In genomic region chr11:45305874-45306623, GRCh38 we compare ENCODE assay signal across 32 cellular contexts. TPM values are rescaled to one million over a fixed set of nuclear protein-coding genes. Genes with fewer than 3 reads are reported as not detected.
"Had no signal": no experiment of that assay in that cellular context is flagged by ENCODE, and none has a peak within 500 bp of the region (broad histone marks: within the 10 kb centered on the region; RNA-seq: fewer than 3 reads in every experiment).

No MANE protein-coding gene starts in this region.

- ATAC-seq: activated CD4-positive, alpha-beta T cell treated with anti-CD3 and anti-CD28 coated beads for 36 hours; activated naive CD8-positive, alpha-beta T cell treated with anti-CD3 and anti-CD28 coated beads, Interleukin-2, amount 50 U/mL, for 24 hours; esophagus mucosa; foreskin keratinocyte; heart right ventricle; sciatic nerve; stimulated activated memory B cell treated with anti-CD40 and anti-IgM and Interleukin-4, amounts not matched to agents 10 μg/mL and 1 μg/mL and 100 μg/mL, for 72 hours; stimulated activated naive CD8-positive, alpha-beta T cell treated with anti-CD3 and anti-CD28 coated beads, Interleukin-15, amount 100 ng/mL, for 72 hours had no signal

- H3K4me3 ChIP-seq: heart right ventricle, left ventricle myocardium inferior, ovary, skin epidermis, upper lobe of left lung, vagina had no signal

- H3K27ac Mint-ChIP-seq: activated CD4-positive, alpha-beta T cell treated with anti-CD3 and anti-CD28 coated beads for 36 hours; activated naive CD4-positive, alpha-beta T cell treated with anti-CD3 and anti-CD28 coated beads, Interleukin-2, amount 50 U/mL, for 24 hours; activated naive CD8-positive, alpha-beta T cell treated with anti-CD3 and anti-CD28 coated beads, Interleukin-2, amount 50 U/mL, for 24 hours; activated T-helper 2 cell treated with anti-CD3 and anti-CD28 coated beads, Interferon-gamma antibody, Interleukin-2, Interleukin-4, amounts not matched to agents 10 μg/mL and 5 μg/mL and 100 μg/mL, durations not matched to agents 14 hours and 24 hours and 36 hours; dendritic cell treated with granulocyte-macrophage colony-stimulating factor and Interleukin-4, amounts not matched to agents 40 ng/mL and 50 ng/mL, for 4 days; endodermal cell; nephron; progenitor cell of endocrine pancreas; stimulated activated memory B cell treated with anti-CD40 and anti-IgM and Interleukin-4, amounts not matched to agents 10 μg/mL and 1 μg/mL and 100 μg/mL, for 72 hours; stimulated activated naive CD8-positive, alpha-beta T cell treated with anti-CD3 and anti-CD28 coated beads, Interleukin-15, amount 100 ng/mL, for 72 hours; T-helper 2 cell treated with Interferon-gamma antibody and Interleukin-4, amounts not matched to agents 5 μg/mL and 100 μg/mL, for 36 hours had no signal

- H3K27me3 ChIP-seq: ovary, upper lobe of left lung, vagina had no signal

- H3K36me3 ChIP-seq: heart right ventricle, left ventricle myocardium inferior, neutrophil, ovary, upper lobe of left lung, vagina had no signal

- H3K27me3 Mint-ChIP-seq: activated naive CD4-positive, alpha-beta T cell treated with anti-CD3 and anti-CD28 coated beads, Interleukin-2, amount 50 U/mL, for 24 hours; activated naive CD8-positive, alpha-beta T cell treated with anti-CD3 and anti-CD28 coated beads, Interleukin-2, amount 50 U/mL, for 24 hours; stimulated activated naive CD8-positive, alpha-beta T cell treated with anti-CD3 and anti-CD28 coated beads, Interleukin-15, amount 100 ng/mL, for 72 hours had no signal

- H3K4me1 Mint-ChIP-seq: activated CD4-positive, alpha-beta T cell treated with anti-CD3 and anti-CD28 coated beads for 36 hours; activated naive CD4-positive, alpha-beta T cell treated with anti-CD3 and anti-CD28 coated beads, Interleukin-2, amount 50 U/mL, for 24 hours; activated naive CD8-positive, alpha-beta T cell treated with anti-CD3 and anti-CD28 coated beads, Interleukin-2, amount 50 U/mL, for 24 hours; endodermal cell; nephron had no signal

- H3K9me3 Mint-ChIP-seq: activated naive CD4-positive, alpha-beta T cell treated with anti-CD3 and anti-CD28 coated beads, Interleukin-2, amount 50 U/mL, for 24 hours; activated naive CD8-positive, alpha-beta T cell treated with anti-CD3 and anti-CD28 coated beads, Interleukin-2, amount 50 U/mL, for 24 hours; activated T-helper 2 cell treated with anti-CD3 and anti-CD28 coated beads, Interferon-gamma antibody, Interleukin-2, Interleukin-4, amounts not matched to agents 10 μg/mL and 5 μg/mL and 100 μg/mL, durations not matched to agents 14 hours and 24 hours and 36 hours; dendritic cell treated with granulocyte-macrophage colony-stimulating factor and Interleukin-4, amounts not matched to agents 40 ng/mL and 50 ng/mL, for 4 days; endodermal cell; nephron; stimulated activated naive CD8-positive, alpha-beta T cell treated with anti-CD3 and anti-CD28 coated beads, Interleukin-15, amount 100 ng/mL, for 72 hours; T-helper 2 cell treated with Interferon-gamma antibody and Interleukin-4, amounts not matched to agents 5 μg/mL and 100 μg/mL, for 36 hours had no signal

- H3K27ac ChIP-seq: foreskin keratinocyte, heart right ventricle, left ventricle myocardium inferior, neutrophil, ovary, skin epidermis, vagina had no signal

- H3K4me1 ChIP-seq: foreskin keratinocyte, heart right ventricle, left ventricle myocardium inferior, vagina had no signal

- DNase-seq: activated CD4-positive, alpha-beta T cell treated with anti-CD3 and anti-CD28 coated beads for 36 hours; activated CD4-positive, alpha-beta T cell treated with anti-CD3 and anti-CD28 coated beads, Interleukin-2, amount 50 U/mL, for 48 hours; activated CD4-positive, CD25-positive, alpha-beta regulatory T cell; activated naive CD8-positive, alpha-beta T cell treated with anti-CD3 and anti-CD28 coated beads, Interleukin-2, amount 50 U/mL, for 24 hours; activated T-cell treated with anti-CD3 and anti-CD28 coated beads, Interleukin-2, amount 50 U/mL, for 48 hours; amygdala; central memory CD4-positive, alpha-beta T cell; endodermal cell; foreskin keratinocyte; heart right ventricle; left ventricle myocardium inferior; ovary; stimulated activated CD4-positive, alpha-beta T cell treated with anti-CD3 and anti-CD28 coated beads, Interleukin-4, amount 100 ng/mL, for 4 hours; stimulated activated CD8-positive, alpha-beta memory T cell treated with anti-CD3 and anti-CD28 coated beads, Interleukin-4, amount 100 ng/mL, for 48 hours; stimulated activated naive CD8-positive, alpha-beta T cell treated with anti-CD3 and anti-CD28 coated beads, Interleukin-15, amount 100 ng/mL, for 72 hours; substantia nigra; T-helper 1 cell; upper lobe of left lung had no signal

- H3K9me3 ChIP-seq: heart right ventricle, left ventricle myocardium inferior, neutrophil, ovary, upper lobe of left lung, vagina had no signal

- H3K36me3 Mint-ChIP-seq: activated naive CD4-positive, alpha-beta T cell treated with anti-CD3 and anti-CD28 coated beads, Interleukin-2, amount 50 U/mL, for 24 hours had no signal

- H3K4me3 Mint-ChIP-seq: activated CD4-positive, alpha-beta T cell treated with anti-CD3 and anti-CD28 coated beads for 36 hours; activated naive CD4-positive, alpha-beta T cell treated with anti-CD3 and anti-CD28 coated beads, Interleukin-2, amount 50 U/mL, for 24 hours; activated naive CD8-positive, alpha-beta T cell treated with anti-CD3 and anti-CD28 coated beads, Interleukin-2, amount 50 U/mL, for 24 hours; dendritic cell treated with granulocyte-macrophage colony-stimulating factor and Interleukin-4, amounts not matched to agents 40 ng/mL and 50 ng/mL, for 4 days; endodermal cell; nephron; stimulated activated memory B cell treated with anti-CD40 and anti-IgM and Interleukin-4, amounts not matched to agents 10 μg/mL and 1 μg/mL and 100 μg/mL, for 72 hours; stimulated activated naive CD8-positive, alpha-beta T cell treated with anti-CD3 and anti-CD28 coated beads, Interleukin-15, amount 100 ng/mL, for 72 hours; T-helper 2 cell treated with Interferon-gamma antibody and Interleukin-4, amounts not matched to agents 5 μg/mL and 100 μg/mL, for 36 hours had no signal

RNA-seq across cellular contexts. Expression of gene SYT13, which starts 19.9 kb away (rescaled TPM):
- total RNA-seq: activated CD4-positive, alpha-beta T cell treated with anti-CD3 and anti-CD28 coated beads for 36 hours; activated CD8-positive, alpha-beta memory T cell treated with anti-CD3 and anti-CD28 coated beads for 36 hours; activated T-helper 2 cell treated with anti-CD3 and anti-CD28 coated beads, Interferon-gamma antibody, Interleukin-2, Interleukin-4, amounts not matched to agents 10 μg/mL and 5 μg/mL and 100 μg/mL, durations not matched to agents 14 hours and 24 hours and 36 hours; esophagus mucosa; foreskin keratinocyte; mesenteric fat pad; sciatic nerve had no signal
- polyA plus RNA-seq: foreskin keratinocyte had no signal
